ENCODE assay signal across 10 cellular contexts in the genomic region with DNA sequence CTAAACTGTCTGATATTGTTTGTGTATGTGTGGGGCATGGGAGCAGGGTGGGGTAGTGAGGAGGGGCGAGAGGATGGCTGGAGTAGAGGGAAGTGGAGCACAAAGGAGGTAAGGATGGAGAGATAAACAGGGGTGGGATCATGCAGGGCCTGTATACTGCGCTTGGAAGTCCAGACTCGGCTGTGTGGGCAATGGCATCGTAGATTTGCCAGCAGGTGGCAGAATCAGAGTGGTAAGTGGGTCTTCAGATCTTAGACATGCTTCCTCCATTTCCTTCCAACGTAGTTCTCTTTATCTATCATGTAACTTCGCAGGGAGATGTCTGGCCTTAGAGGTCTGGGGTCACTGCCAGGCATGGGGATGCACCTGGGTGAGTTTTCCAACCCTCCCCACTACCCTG.
DNase-seq lines count a peak whose midpoint lies in the region; ATAC-seq, FAIRE-seq and TF ChIP-seq lines count a peak whose summit lies in the region.
"Had no signal": no experiment of that assay in that cellular context is flagged by ENCODE, and none has a peak within 500 bp of the region (broad histone marks: within the 10 kb centered on the region; RNA-seq: fewer than 3 reads in every experiment).

No MANE protein-coding gene starts in this region.

- H3K4me3 Mint-ChIP-seq in astrocyte (ENCODE audit: unreplicated experiment) = no peak overlapping the region
- H3K4me3 Mint-ChIP-seq: nephron; T-helper 1 cell treated with Interleukin-12 subunit alpha and Interleukin-12 subunit beta and Interleukin-4 antibody, amounts not matched to agents 30 μg/mL and 1 μg/mL, for 36 hours had no signal

- H3K36me3 Mint-ChIP-seq in astrocyte (ENCODE audit: low read depth, unreplicated experiment) = no peaks in the 10 kb centered on the region

- DNase-seq in NCI-H2107 treated with DMSO at 0.1 percent for 48 hours (lab: John Stamatoyannopoulos, UW; ENCODE audit: unreplicated experiment) = peak; percentile 10
- no peak for DNase-seq in NCI-H2107 (lab: John Stamatoyannopoulos, UW)
- DNase-seq in NCI-H1048 (lab: John Stamatoyannopoulos, UW) = peak; percentile 27
- DNase-seq in astrocyte (ENCODE audit: low read depth) = peak; percentile 10
- DNase-seq in NCI-H1105 (lab: John Stamatoyannopoulos, UW) = no peak

- no peak for ATAC-seq in GM18517 (IDR thresholded peaks at IDR 0.05; ENCODE audit: unreplicated experiment)
- ATAC-seq in HG03565 (IDR thresholded peaks at IDR 0.05; ENCODE audit: unreplicated experiment) = no peak

- peak; percentile 29 to 43 for TF ChIP-seq RAD21 in liver (IDR thresholded peaks at IDR 0.05)

- H3K9me3 Mint-ChIP-seq in astrocyte (ENCODE audit: unreplicated experiment) = peaks cover 4% of the 10 kb centered on the region
- H3K9me3 Mint-ChIP-seq: T-helper 1 cell treated with Interleukin-12 subunit alpha and Interleukin-12 subunit beta and Interleukin-4 antibody, amounts not matched to agents 30 μg/mL and 1 μg/mL, for 36 hours had no signal

- no peak overlapping the region for H3K4me2 ChIP-seq in astrocyte (ENCODE audit: low read length)

- peaks cover 3% of the 10 kb centered on the region for H3K27me3 ChIP-seq in astrocyte (ENCODE audit: insufficient read depth, low read length)
- no peaks in the 10 kb centered on the region for H3K27me3 ChIP-seq in liver (ENCODE audit: control insufficient read depth in 4 of 4, insufficient read depth in 4 of 4, low read length in 3 of 4)

- peaks cover 4% of the 10 kb centered on the region for H3K27me3 Mint-ChIP-seq in astrocyte (ENCODE audit: low read depth, unreplicated experiment)

- H4K20me1 ChIP-seq in astrocyte (ENCODE audit: insufficient read depth, low read length) = no peaks in the 10 kb centered on the region

- H3K9ac ChIP-seq in astrocyte (ENCODE audit: low read length) (no peak overlapping the region), liver (ENCODE audit: low read depth in 1 of 2, low read length in 2 of 2) (no peak overlapping the region)

- H3K4me3 ChIP-seq in astrocyte (ENCODE audit: insufficient read depth, low read depth, low read length) (no peak overlapping the region), liver (ENCODE audit: low read depth in 1 of 3, low read length in 3 of 3) (no peak overlapping the region)

- peak overlapping the region; percentile 62 for H3K27ac Mint-ChIP-seq in astrocyte (ENCODE audit: unreplicated experiment)
- H3K27ac Mint-ChIP-seq: T-helper 1 cell treated with Interleukin-12 subunit alpha and Interleukin-12 subunit beta and Interleukin-4 antibody, amounts not matched to agents 30 μg/mL and 1 μg/mL, for 36 hours had no signal

- H3K4me1 ChIP-seq in astrocyte (ENCODE audit: insufficient read depth, low read length) (no peaks in the 10 kb centered on the region), liver (ENCODE audit: control insufficient read depth in 4 of 4, insufficient read depth in 4 of 4, low read length in 3 of 4) (no peaks in the 10 kb centered on the region)

- no peak overlapping the region for H3K27ac ChIP-seq in astrocyte (ENCODE audit: low read depth, low read length)
- H3K27ac ChIP-seq in liver (ENCODE audit: low read depth in 1 of 2, low read length in 2 of 2) = no peak overlapping the region

- H3K4me1 Mint-ChIP-seq in astrocyte (ENCODE audit: low read depth, unreplicated experiment) = no peaks in the 10 kb centered on the region

- TF ChIP-seq CTCF in astrocyte (IDR thresholded peaks at IDR 0.05; ENCODE audit: insufficient read depth, low read depth, low read length) (peak; percentile 28), liver (IDR thresholded peaks at IDR 0.05; ENCODE audit: low read depth, low read length, missing input control) (peak; percentile 11)

- no peak overlapping the region for H2AFZ ChIP-seq in astrocyte (ENCODE audit: low read depth, low read length)

- H3K9me3 ChIP-seq in astrocyte (ENCODE audit: insufficient read depth, low read depth, low read length) = no peaks in the 10 kb centered on the region
- H3K9me3 ChIP-seq in liver (ENCODE audit: control insufficient read depth in 4 of 4, low read length in 3 of 4) = peaks cover 0 to 2% (median 0%) of the 10 kb centered on the region in 4 donors

- H3K79me2 ChIP-seq in astrocyte (ENCODE audit: insufficient read depth, low read length) = no peaks in the 10 kb centered on the region

- FAIRE-seq in astrocyte (lab: Jason Lieb, UNC) = peak; percentile 69

- 44% methylated on average over 6 of the region's 6 CpGs for WGBS in liver

- H3K36me3 ChIP-seq in astrocyte (ENCODE audit: insufficient read depth, low read length) (no peaks in the 10 kb centered on the region), liver (ENCODE audit: control insufficient read depth in 4 of 4, insufficient read depth in 3 of 4, low read depth in 1 of 4, low read length in 3 of 4) (no peaks in the 10 kb centered on the region)

TF ChIP-seq in liver, 16 proteins besides CTCF, POLR2A, EP300 and RAD21:
- TF ChIP-seq FOXA1 (IDR thresholded peaks at IDR 0.05) = no peak
- TF ChIP-seq GABPA (IDR thresholded peaks at IDR 0.05 in 1 of 2, conservative IDR thresholded peaks at IDR 0.05 in 1 of 2) = no peak
- TF ChIP-seq MAX (IDR thresholded peaks at IDR 0.05) = no peak
- TF ChIP-seq HNF4G (IDR thresholded peaks at IDR 0.05) = no peak
- TF ChIP-seq, protein P1, sequence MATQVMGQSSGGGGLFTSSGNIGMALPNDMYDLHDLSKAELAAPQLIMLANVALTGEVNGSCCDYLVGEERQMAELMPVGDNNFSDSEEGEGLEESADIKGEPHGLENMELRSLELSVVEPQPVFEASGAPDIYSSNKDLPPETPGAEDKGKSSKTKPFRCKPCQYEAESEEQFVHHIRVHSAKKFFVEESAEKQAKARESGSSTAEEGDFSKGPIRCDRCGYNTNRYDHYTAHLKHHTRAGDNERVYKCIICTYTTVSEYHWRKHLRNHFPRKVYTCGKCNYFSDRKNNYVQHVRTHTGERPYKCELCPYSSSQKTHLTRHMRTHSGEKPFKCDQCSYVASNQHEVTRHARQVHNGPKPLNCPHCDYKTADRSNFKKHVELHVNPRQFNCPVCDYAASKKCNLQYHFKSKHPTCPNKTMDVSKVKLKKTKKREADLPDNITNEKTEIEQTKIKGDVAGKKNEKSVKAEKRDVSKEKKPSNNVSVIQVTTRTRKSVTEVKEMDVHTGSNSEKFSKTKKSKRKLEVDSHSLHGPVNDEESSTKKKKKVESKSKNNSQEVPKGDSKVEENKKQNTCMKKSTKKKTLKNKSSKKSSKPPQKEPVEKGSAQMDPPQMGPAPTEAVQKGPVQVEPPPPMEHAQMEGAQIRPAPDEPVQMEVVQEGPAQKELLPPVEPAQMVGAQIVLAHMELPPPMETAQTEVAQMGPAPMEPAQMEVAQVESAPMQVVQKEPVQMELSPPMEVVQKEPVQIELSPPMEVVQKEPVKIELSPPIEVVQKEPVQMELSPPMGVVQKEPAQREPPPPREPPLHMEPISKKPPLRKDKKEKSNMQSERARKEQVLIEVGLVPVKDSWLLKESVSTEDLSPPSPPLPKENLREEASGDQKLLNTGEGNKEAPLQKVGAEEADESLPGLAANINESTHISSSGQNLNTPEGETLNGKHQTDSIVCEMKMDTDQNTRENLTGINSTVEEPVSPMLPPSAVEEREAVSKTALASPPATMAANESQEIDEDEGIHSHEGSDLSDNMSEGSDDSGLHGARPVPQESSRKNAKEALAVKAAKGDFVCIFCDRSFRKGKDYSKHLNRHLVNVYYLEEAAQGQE (IDR thresholded peaks at IDR 0.05) = no peak
- TF ChIP-seq JUND (IDR thresholded peaks at IDR 0.05) = no peak
- TF ChIP-seq RXRA (IDR thresholded peaks at IDR 0.05) = no peak
- TF ChIP-seq, protein P2, sequence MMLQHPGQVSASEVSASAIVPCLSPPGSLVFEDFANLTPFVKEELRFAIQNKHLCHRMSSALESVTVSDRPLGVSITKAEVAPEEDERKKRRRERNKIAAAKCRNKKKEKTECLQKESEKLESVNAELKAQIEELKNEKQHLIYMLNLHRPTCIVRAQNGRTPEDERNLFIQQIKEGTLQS (IDR thresholded peaks at IDR 0.05) = no peak
- no peak for TF ChIP-seq FOXA2 (IDR thresholded peaks at IDR 0.05)
- no peak for TF ChIP-seq ZBTB33 (IDR thresholded peaks at IDR 0.05)
- TF ChIP-seq TAF1 (conservative IDR thresholded peaks at IDR 0.05) = no peak
- TF ChIP-seq EGR1 (IDR thresholded peaks at IDR 0.05; ENCODE audit: low read depth in 2 of 2) = no peak
- no peak for TF ChIP-seq NR2F2 (IDR thresholded peaks at IDR 0.05)
- no peak for TF ChIP-seq YY1 (IDR thresholded peaks at IDR 0.05)
- TF ChIP-seq SP1 (IDR thresholded peaks at IDR 0.05) = no peak
- no peak for TF ChIP-seq HNF4A (conservative IDR thresholded peaks at IDR 0.05)

Comparison
In these comparisons a context has a peak if more than half of its experiments do, and no peak if none do; other contexts are left out.
1. DNase-seq: peak in NCI-H2107 treated with DMSO at 0.1 percent for 48 hours (single experiment), NCI-H1048 (single experiment) and astrocyte (single experiment); none in NCI-H2107 (single experiment) and NCI-H1105 (single experiment).